Comparison of ENCODE assay signal across 28 cellular contexts in the genomic region with DNA sequence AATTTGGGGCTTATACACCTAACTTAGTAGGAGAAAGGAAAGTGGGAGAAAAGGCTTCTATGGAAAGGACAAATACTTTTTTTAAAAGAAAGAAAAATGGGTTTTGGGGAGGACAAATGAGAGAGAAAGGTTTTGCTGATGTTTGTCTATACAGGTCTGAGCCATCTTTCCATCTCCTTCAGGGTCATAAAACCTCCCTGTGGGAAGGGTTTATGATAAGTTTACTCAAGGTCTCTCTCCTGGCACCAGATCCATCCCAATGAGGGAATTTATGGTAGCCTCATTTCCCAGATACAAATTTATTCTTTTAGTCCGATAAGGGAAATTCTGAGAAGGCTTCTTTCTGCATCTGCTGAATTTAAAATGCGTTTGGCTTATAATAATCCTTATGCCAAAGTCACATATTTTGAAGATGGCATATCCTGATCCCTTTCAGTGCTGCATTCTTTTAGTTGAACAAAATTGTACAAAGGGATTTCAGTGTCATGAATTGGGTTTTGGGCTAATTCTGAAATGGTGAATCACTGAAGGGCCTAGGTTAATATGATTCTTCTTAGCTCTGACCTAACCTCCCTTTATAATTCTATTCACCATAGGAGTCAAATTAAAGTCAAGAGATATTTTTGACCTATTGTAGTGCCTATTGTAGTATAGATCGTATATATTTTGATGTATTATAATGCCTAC.
"Had no signal": no experiment of that assay in that cellular context is flagged by ENCODE, and none has a peak within 500 bp of the region (broad histone marks: within the 10 kb centered on the region; RNA-seq: fewer than 3 reads in every experiment).

No MANE protein-coding gene starts in this region.

- H3K36me3 ChIP-seq: esophagus muscularis mucosa, left ventricle myocardium inferior, pancreas, prostate gland, stomach, thyroid gland, upper lobe of right lung, WERI-Rb-1 had no signal

- H3K9me3 ChIP-seq: esophagus muscularis mucosa, left ventricle myocardium inferior, pancreas, prostate gland, stomach, thyroid gland, upper lobe of right lung had no signal

- H3K36me3 Mint-ChIP-seq: activated naive CD4-positive, alpha-beta T cell treated with anti-CD3 and anti-CD28 coated beads, Interleukin-2, amount 50 U/mL, for 24 hours; naive B cell; stimulated activated naive B cell treated with anti-CD40 and anti-IgM and Interleukin-4, amounts not matched to agents 10 μg/mL and 1 μg/mL and 100 μg/mL, for 72 hours had no signal

- DNase-seq: activated CD4-positive, alpha-beta T cell treated with anti-CD3 and anti-CD28 coated beads for 48 hours; activated CD4-positive, alpha-beta T cell treated with anti-CD3 and anti-CD28 coated beads, Interleukin-2, amount 50 U/mL, for 48 hours; activated CD8-positive, alpha-beta memory T cell treated with anti-CD3 and anti-CD28 coated beads for 24 hours; activated gamma-delta T cell treated with Interleukin-2 at 50 U/mL for 16 hours; activated naive CD8-positive, alpha-beta T cell treated with anti-CD3 and anti-CD28 coated beads, Interleukin-2, amount 50 U/mL, for 24 hours; dermis blood vessel endothelial cell; effector CD4-positive, alpha-beta T cell; left ventricle myocardium inferior; naive B cell; nucleus accumbens; pancreas; retina; stimulated activated CD4-positive, alpha-beta T cell treated with anti-CD3 and anti-CD28 coated beads, Interleukin-1b, Interleukin-23, amount 100 ng/mL, for 48 hours; stimulated activated CD4-positive, alpha-beta T cell treated with anti-CD3 and anti-CD28 coated beads, Interleukin-4, amount 100 ng/mL, for 4 hours; stimulated activated CD8-positive, alpha-beta memory T cell treated with anti-CD3 and anti-CD28 coated beads, Interleukin-4, amount 100 ng/mL, for 48 hours; stimulated activated naive B cell treated with anti-CD40 and anti-IgM and Interleukin-4, amounts not matched to agents 10 μg/mL and 1 μg/mL and 100 μg/mL, for 72 hours; stomach; thyroid gland; upper lobe of right lung; WERI-Rb-1 had no signal

- ATAC-seq: activated CD4-positive, CD25-positive, alpha-beta regulatory T cell treated with anti-CD3 and anti-CD28 coated beads, Interleukin-2, amount 50 U/mL, for 24 hours; activated naive CD8-positive, alpha-beta T cell treated with anti-CD3 and anti-CD28 coated beads, Interleukin-2, amount 50 U/mL, for 24 hours; pancreas; sciatic nerve; stimulated activated naive B cell treated with anti-CD40 and anti-IgM and Interleukin-4, amounts not matched to agents 10 μg/mL and 1 μg/mL and 100 μg/mL, for 72 hours; upper lobe of right lung had no signal

- H3K4me3 Mint-ChIP-seq: activated naive CD4-positive, alpha-beta T cell treated with anti-CD3 and anti-CD28 coated beads, Interleukin-2, amount 50 U/mL, for 24 hours; activated naive CD8-positive, alpha-beta T cell treated with anti-CD3 and anti-CD28 coated beads, Interleukin-2, amount 50 U/mL, for 24 hours; central memory CD8-positive, alpha-beta T cell; naive B cell; neural crest cell; stimulated activated naive B cell treated with anti-CD40 and anti-IgM and Interleukin-4, amounts not matched to agents 10 μg/mL and 1 μg/mL and 100 μg/mL, for 72 hours had no signal

- H3K4me2 ChIP-seq: smooth muscle cell had no signal

- H3K4me1 ChIP-seq: pancreas, prostate gland, stomach, thyroid gland, upper lobe of right lung had no signal

- H3K4me1 Mint-ChIP-seq: central memory CD8-positive, alpha-beta T cell; naive B cell; neural crest cell; stimulated activated naive B cell treated with anti-CD40 and anti-IgM and Interleukin-4, amounts not matched to agents 10 μg/mL and 1 μg/mL and 100 μg/mL, for 72 hours had no signal

- H3K9me3 Mint-ChIP-seq: activated naive CD4-positive, alpha-beta T cell treated with anti-CD3 and anti-CD28 coated beads, Interleukin-2, amount 50 U/mL, for 24 hours; activated naive CD8-positive, alpha-beta T cell treated with anti-CD3 and anti-CD28 coated beads, Interleukin-2, amount 50 U/mL, for 24 hours; central memory CD8-positive, alpha-beta T cell; naive B cell; neural crest cell; stimulated activated naive B cell treated with anti-CD40 and anti-IgM and Interleukin-4, amounts not matched to agents 10 μg/mL and 1 μg/mL and 100 μg/mL, for 72 hours had no signal

- H3K27me3 Mint-ChIP-seq: activated naive CD4-positive, alpha-beta T cell treated with anti-CD3 and anti-CD28 coated beads, Interleukin-2, amount 50 U/mL, for 24 hours; activated naive CD8-positive, alpha-beta T cell treated with anti-CD3 and anti-CD28 coated beads, Interleukin-2, amount 50 U/mL, for 24 hours; central memory CD8-positive, alpha-beta T cell had no signal

- H3K27me3 ChIP-seq: esophagus muscularis mucosa, pancreas, stomach, thyroid gland, upper lobe of right lung had no signal

- H3K27ac Mint-ChIP-seq: activated naive CD4-positive, alpha-beta T cell treated with anti-CD3 and anti-CD28 coated beads, Interleukin-2, amount 50 U/mL, for 24 hours; activated naive CD8-positive, alpha-beta T cell treated with anti-CD3 and anti-CD28 coated beads, Interleukin-2, amount 50 U/mL, for 24 hours; naive B cell; stimulated activated naive B cell treated with anti-CD40 and anti-IgM and Interleukin-4, amounts not matched to agents 10 μg/mL and 1 μg/mL and 100 μg/mL, for 72 hours had no signal

- H3K4me3 ChIP-seq: esophagus muscularis mucosa, left ventricle myocardium inferior, pancreas, prostate gland, smooth muscle cell, stomach, thyroid gland, upper lobe of right lung had no signal

- H3K27ac ChIP-seq: esophagus muscularis mucosa, left ventricle myocardium inferior, pancreas, prostate gland, stomach, thyroid gland, upper lobe of right lung had no signal
